In genomic region chr9:34413229-34413852, GRCh38 we compare ENCODE assay signal across 8 cellular contexts. TPM values are rescaled to one million over a fixed set of nuclear protein-coding genes. Genes with fewer than 3 reads are reported as not detected.
DNase-seq lines count a peak whose midpoint lies in the region; ATAC-seq and TF ChIP-seq lines count a peak whose summit lies in the region.

No MANE protein-coding gene starts in this region.

- H3K27me3 Mint-ChIP-seq in Caco-2 (ENCODE audit: insufficient read depth, unreplicated experiment) (no peaks in the 10 kb centered on the region), natural killer cell (ENCODE audit: low read depth in 2 of 2) (no peaks in the 10 kb centered on the region)

- no peak overlapping the region for H3K27ac ChIP-seq in mesenchymal stem cell (ENCODE audit: low read length, poor library complexity, severe bottlenecking)
- no peak overlapping the region for H3K27ac ChIP-seq in effector memory CD4-positive, alpha-beta T cell (ENCODE audit: insufficient read depth, low read length, poor library complexity, severe bottlenecking)

- H3K79me1 ChIP-seq in mesenchymal stem cell (replicated peaks; ENCODE audit: low read length, poor library complexity, severe bottlenecking), result peaks cover 8% of the 10 kb centered on the region

- in situ Hi-C loops in astrocyte of the spinal cord (cut with HindIII; ENCODE audit: low sequenced_read_pairs), result no loop called here

- H3K27me3 ChIP-seq in Caco-2 (replicated peaks; ENCODE audit: control insufficient read depth, insufficient read depth, low read length) (no peaks in the 10 kb centered on the region), MG63 (no peaks in the 10 kb centered on the region), mesenchymal stem cell (ENCODE audit: control insufficient read depth in 1 of 2, insufficient read depth in 1 of 2, low read length in 2 of 2) (no peaks in the 10 kb centered on the region)
- H3K27me3 ChIP-seq in effector memory CD4-positive, alpha-beta T cell (replicated peaks; ENCODE audit: control insufficient read depth, insufficient read depth, low read length, poor library complexity, severe bottlenecking), result no peaks in the 10 kb centered on the region

- H4K8ac ChIP-seq in mesenchymal stem cell (ENCODE audit: low read length), result no peak overlapping the region

- H3K4me1 Mint-ChIP-seq in Caco-2 (ENCODE audit: low read depth, unreplicated experiment) (no peaks in the 10 kb centered on the region), natural killer cell (peaks cover 0 to 4% of the 10 kb centered on the region in 2 donors)

- H3K18ac ChIP-seq in mesenchymal stem cell (ENCODE audit: low read depth in 1 of 2, low read length in 2 of 2), result no peak overlapping the region

- no peak overlapping the region for H3K4ac ChIP-seq in mesenchymal stem cell (ENCODE audit: low read depth in 1 of 2, low read length in 2 of 2)

- CTCF ChIA-PET in Caco-2 (lab: Charles Lee), result interaction anchor here (0.5 to 1.5 kb wide), 3 partner anchors 9 to 274 kb away, joined by 3 to 7 read pairs (median 4); no protein-coding TSS in a partner anchor

- POLR2A ChIA-PET in Caco-2 (lab: Charles Lee), result no interaction called here

- no TSS peak for BruUV-seq in Caco-2 (replicated peaks; lab: Mats Ljungman, UMichigan)

- DNase-seq in Caco-2 (peak; percentile 58 to 74), MG63 (peak; percentile 9), astrocyte of the spinal cord (ENCODE audit: low read depth, low spot score) (peak; percentile 36), mesenchymal stem cell (peak; percentile 54), natural killer cell (no peak)
- DNase-seq in effector CD4-positive, alpha-beta T cell, result no peak
- DNase-seq in effector memory CD4-positive, alpha-beta T cell, result no peak

- TF ChIP-seq CTCF in Caco-2 (IDR thresholded peaks at IDR 0.05; ENCODE audit: insufficient read depth in 1 of 2, low read depth in 1 of 2, low read length in 1 of 2, severe bottlenecking in 1 of 2, unreplicated experiment in 1 of 2), result no peak
- no peak for TF ChIP-seq CTCF in astrocyte of the spinal cord (IDR thresholded peaks at IDR 0.05; ENCODE audit: low read depth, low read length)
- TF ChIP-seq CTCF in natural killer cell (IDR thresholded peaks at IDR 0.05), result no peak

- H3K36me3 ChIP-seq in Caco-2 (ENCODE audit: control insufficient read depth, insufficient read depth, low read length), result no peaks in the 10 kb centered on the region
- no peaks in the 10 kb centered on the region for H3K36me3 ChIP-seq in MG63
- no peaks in the 10 kb centered on the region for H3K36me3 ChIP-seq in mesenchymal stem cell (ENCODE audit: control insufficient read depth in 1 of 2, insufficient read depth in 2 of 2, low read depth in 1 of 2, low read length in 2 of 2)
- no peaks in the 10 kb centered on the region for H3K36me3 ChIP-seq in effector memory CD4-positive, alpha-beta T cell (ENCODE audit: control insufficient read depth, insufficient read depth, low read length)

- H3K14ac ChIP-seq in mesenchymal stem cell (ENCODE audit: low read length in 2 of 2), result no peak overlapping the region

- H3K27ac Mint-ChIP-seq in Caco-2 (ENCODE audit: unreplicated experiment) (no peak overlapping the region), natural killer cell (no peak overlapping the region)

- H3K23ac ChIP-seq in mesenchymal stem cell (ENCODE audit: low read length in 2 of 2), result no peak overlapping the region

- H3K4me3 Mint-ChIP-seq in Caco-2 (ENCODE audit: unreplicated experiment), result no peak overlapping the region
- no peak overlapping the region for H3K4me3 Mint-ChIP-seq in natural killer cell

- H2BK5ac ChIP-seq in mesenchymal stem cell (ENCODE audit: low read depth, low read length, poor library complexity, severe bottlenecking), result no peak overlapping the region

- intact Hi-C loops in Caco-2 (cut with micrococcal nuclease; ENCODE audit: unreplicated experiment), result no loop called here
- intact Hi-C loops in natural killer cell (cut with micrococcal nuclease), result no loop called here

- ATAC-seq in HG03175 (IDR thresholded peaks at IDR 0.05; ENCODE audit: unreplicated experiment) (no peak), natural killer cell (no peak)

- H3K9me3 Mint-ChIP-seq in Caco-2 (ENCODE audit: unreplicated experiment), result no peaks in the 10 kb centered on the region
- no peaks in the 10 kb centered on the region for H3K9me3 Mint-ChIP-seq in natural killer cell

- H3K9me3 ChIP-seq in Caco-2, result no peaks in the 10 kb centered on the region
- no peaks in the 10 kb centered on the region for H3K9me3 ChIP-seq in MG63
- no peaks in the 10 kb centered on the region for H3K9me3 ChIP-seq in mesenchymal stem cell (ENCODE audit: control insufficient read depth, low read length)
- H3K9me3 ChIP-seq in effector memory CD4-positive, alpha-beta T cell (ENCODE audit: control insufficient read depth, low read length), result no peaks in the 10 kb centered on the region

- H2BK12ac ChIP-seq in mesenchymal stem cell (ENCODE audit: low read length in 2 of 2), result no peak overlapping the region

- H2BK15ac ChIP-seq in mesenchymal stem cell (ENCODE audit: low read depth, poor library complexity, severe bottlenecking), result no peak overlapping the region

- H3K36me3 Mint-ChIP-seq in Caco-2 (ENCODE audit: insufficient read depth, unreplicated experiment) (peaks cover 5% of the 10 kb centered on the region), natural killer cell (no peaks in the 10 kb centered on the region)

- H2AK5ac ChIP-seq in mesenchymal stem cell (ENCODE audit: low read length, severe bottlenecking), result no peak overlapping the region

- H2BK120ac ChIP-seq in mesenchymal stem cell (ENCODE audit: low read depth, low read length), result no peak overlapping the region

- H3K4me2 ChIP-seq in mesenchymal stem cell (ENCODE audit: low read length, poor library complexity, severe bottlenecking), result no peak overlapping the region

- H3K4me3 ChIP-seq in Caco-2 (ENCODE audit: low read depth, low read length) (no peak overlapping the region), MG63 (no peak overlapping the region), astrocyte of the spinal cord (ENCODE audit: low read depth, low read length) (no peak overlapping the region), mesenchymal stem cell (ENCODE audit: insufficient read depth in 1 of 2, low read depth in 1 of 2, low read length in 2 of 2) (no peak overlapping the region)
- H3K4me3 ChIP-seq in effector memory CD4-positive, alpha-beta T cell (ENCODE audit: insufficient read depth, low read depth, low read length, poor library complexity, severe bottlenecking), result no peak overlapping the region

- no peak overlapping the region for H2AFZ ChIP-seq in mesenchymal stem cell (ENCODE audit: low read depth, low read length)

- H3K9ac ChIP-seq in mesenchymal stem cell (ENCODE audit: low read length), result no peak overlapping the region

- 3% methylated on average over 4 of the region's 6 CpGs for WGBS in mesenchymal stem cell

- H3K4me1 ChIP-seq in Caco-2, result no peaks in the 10 kb centered on the region
- no peaks in the 10 kb centered on the region for H3K4me1 ChIP-seq in mesenchymal stem cell (ENCODE audit: control insufficient read depth, insufficient read depth, low read depth, low read length)
- no peaks in the 10 kb centered on the region for H3K4me1 ChIP-seq in effector memory CD4-positive, alpha-beta T cell (ENCODE audit: control insufficient read depth, insufficient read depth, low read length, poor library complexity, severe bottlenecking)

- no peak overlapping the region for H4K91ac ChIP-seq in mesenchymal stem cell (ENCODE audit: low read length)

RNA-seq across cellular contexts. Expression of gene MYORG, which starts 36.6 kb away (rescaled TPM):
- total RNA-seq in Caco-2 (2022) (33.4 and 37.3 TPM in 2 replicates), natural killer cell (under 1 TPM; 0.58 to 0.93 (median 0.92) TPM)
- 0.23 TPM in 1 of 2 replicates, not detected in the other for total RNA-seq in MG63 (2014; rRNA removed; shearing (Covaris generic); ENCODE audit: low replicate concordance)
- 2.2 TPM for polyA plus RNA-seq in mesenchymal stem cell (2013, experiment 1 of 2)
- 2.2 TPM for polyA plus RNA-seq in mesenchymal stem cell (2013, experiment 2 of 2)

RNA-seq across cellular contexts. Expression of gene FAM219A, which starts 45.0 kb away (rescaled TPM):
- 13.4 and 14.7 TPM in 2 replicates for total RNA-seq in Caco-2 (2022)
- 3.1 and 7.7 TPM in 2 replicates for total RNA-seq in MG63 (2014; rRNA removed; shearing (Covaris generic); ENCODE audit: low replicate concordance)
- polyA plus RNA-seq in mesenchymal stem cell (2013, experiment 1 of 2), result 13.8 TPM
- polyA plus RNA-seq in mesenchymal stem cell (2013, experiment 2 of 2), result 14.0 TPM
- total RNA-seq in natural killer cell, result 10 to 100 TPM; 18.9 to 20.6 (median 19.2) TPM

RNA-seq across cellular contexts. Expression of gene DNAI1, which starts 45.3 kb away (rescaled TPM):
- total RNA-seq in Caco-2 (2022) (0.52 and 0.67 TPM in 2 replicates), natural killer cell (not detected)
- total RNA-seq in MG63 (2014; rRNA removed; shearing (Covaris generic); ENCODE audit: low replicate concordance), result not detected in 2 replicates
- not detected for polyA plus RNA-seq in mesenchymal stem cell (2013, experiment 1 of 2)
- polyA plus RNA-seq in mesenchymal stem cell (2013, experiment 2 of 2), result not detected

Comparison
In these comparisons a context has a peak if more than half of its experiments do, and no peak if none do; other contexts are left out.
1. DNase-seq: peak in Caco-2 (2 of 2), MG63 (single experiment), astrocyte of the spinal cord (single experiment) and mesenchymal stem cell (single experiment); none in effector CD4-positive, alpha-beta T cell (single experiment), effector memory CD4-positive, alpha-beta T cell (0 of 3) and natural killer cell (single experiment).
2. RNA of gene MYORG, which starts 36.6 kb away (total RNA-seq): 33.4 to 37.3 TPM in Caco-2; 0.58 to 0.93 TPM in natural killer cell and 0.23 TPM in MG63; every median in the first group is over 10 times any median in the second.